ENCODE assay signal across 13 cellular contexts in the genomic region with DNA sequence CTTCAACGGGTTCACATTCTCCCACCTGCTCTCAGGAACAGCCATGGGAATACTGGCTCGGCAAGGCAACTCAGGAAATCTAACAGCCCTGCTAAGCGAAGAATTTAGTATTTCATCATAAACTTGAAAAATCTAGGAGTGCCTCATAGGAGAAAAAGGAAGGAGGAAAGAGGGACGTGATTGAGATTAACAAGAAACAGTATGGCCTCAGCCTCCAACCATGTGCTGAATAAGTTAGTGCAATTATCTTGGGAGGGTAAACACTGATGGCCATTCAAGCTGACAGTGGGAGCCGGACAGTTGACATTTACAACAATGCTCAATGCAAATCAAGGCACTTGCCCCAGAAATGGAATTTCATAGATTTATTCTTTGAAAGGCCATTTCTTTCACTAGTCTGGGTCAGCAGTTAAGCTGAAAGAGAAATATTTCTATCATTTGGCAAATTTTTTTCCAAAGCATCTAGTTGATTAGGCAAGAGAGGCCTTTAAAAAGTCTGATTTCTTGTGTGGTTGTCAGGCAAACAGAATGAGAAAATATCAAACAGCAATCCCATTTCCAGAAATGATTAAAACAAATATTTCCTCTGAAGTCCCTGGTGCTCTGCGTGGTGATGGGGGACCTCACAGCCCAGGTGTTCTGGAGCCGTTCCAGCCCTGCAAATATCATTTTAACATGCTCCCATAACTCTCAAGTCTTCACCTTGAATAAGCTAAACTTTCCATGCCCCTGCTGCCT.
DNase-seq lines count a peak whose midpoint lies in the region; ATAC-seq and TF ChIP-seq lines count a peak whose summit lies in the region.
"Had no signal": no experiment of that assay in that cellular context is flagged by ENCODE, and none has a peak within 500 bp of the region (broad histone marks: within the 10 kb centered on the region; RNA-seq: fewer than 3 reads in every experiment).

No MANE protein-coding gene starts in this region.

- RAD21 ChIA-PET in HCT116 (lab: Charles Lee; ENCODE audit: low non-redundant PET in 1 of 2, low total read pairs in 2 of 2, uncharacterized antibody in 2 of 2, unreplicated experiment in 2 of 2) = no interaction called here

- H3K4me3 ChIP-seq in HCT116 (replicated peaks in 1 of 2; ENCODE audit: low read depth in 1 of 2, low read length in 2 of 2) = no peak overlapping the region
- H3K4me3 ChIP-seq in fibroblast of pulmonary artery (replicated peaks; ENCODE audit: low read depth, low read length) = no peak overlapping the region
- H3K4me3 ChIP-seq: Peyer's patch had no signal

- no peak overlapping the region for H3K4me3 Mint-ChIP-seq in stimulated activated naive CD8-positive, alpha-beta T cell treated with anti-CD3 and anti-CD28 coated beads, Interleukin-15, amount 100 ng/mL, for 72 hours
- H3K4me3 Mint-ChIP-seq: activated CD4-positive, alpha-beta T cell treated with anti-CD3 and anti-CD28 coated beads, Interleukin-2, amount 10 ng/mL, durations not matched to agents 24 days and 14 days; CD4-positive, alpha-beta T cell; T-helper 2 cell treated with Interferon-gamma antibody and Interleukin-4, amounts not matched to agents 5 μg/mL and 100 μg/mL, for 36 hours had no signal

- H3K27ac Mint-ChIP-seq in stimulated activated naive CD8-positive, alpha-beta T cell treated with anti-CD3 and anti-CD28 coated beads, Interleukin-15, amount 100 ng/mL, for 72 hours = no peak overlapping the region
- H3K27ac Mint-ChIP-seq: activated CD4-positive, alpha-beta T cell treated with anti-CD3 and anti-CD28 coated beads, Interleukin-2, amount 10 ng/mL, durations not matched to agents 24 days and 14 days; CD4-positive, alpha-beta T cell; T-helper 2 cell treated with Interferon-gamma antibody and Interleukin-4, amounts not matched to agents 5 μg/mL and 100 μg/mL, for 36 hours had no signal

- H3K36me3 ChIP-seq in HCT116 (ENCODE audit: control insufficient read depth in 1 of 2, insufficient read depth in 2 of 2, low read length in 2 of 2) = no peaks in the 10 kb centered on the region
- H3K36me3 ChIP-seq: Peyer's patch had no signal

- BruUV-seq in HCT116 (replicated peaks; lab: Mats Ljungman, UMichigan) = no TSS peak

- ATAC-seq in HCT116 (no peak), sciatic nerve (peak; percentile 44)
- no peak for ATAC-seq in stimulated activated naive CD8-positive, alpha-beta T cell treated with anti-CD3 and anti-CD28 coated beads, Interleukin-15, amount 100 ng/mL, for 72 hours

- peak overlapping the region; percentile 25 for H3K9ac ChIP-seq in HCT116 (ENCODE audit: low read length)

- H3K4me1 ChIP-seq in HCT116 (ENCODE audit: control insufficient read depth in 1 of 2, insufficient read depth in 2 of 2, low read length in 2 of 2) = peaks cover 35 to 62% of the 10 kb centered on the region in 2 experiments
- H3K4me1 ChIP-seq: Peyer's patch had no signal

- H3K27ac ChIP-seq in HCT116 (ENCODE audit: low read depth, low read length) = peak overlapping the region; percentile 93

- no peak overlapping the region for H2AFZ ChIP-seq in HCT116 (ENCODE audit: low read depth, low read length, poor library complexity, severe bottlenecking)

- TF ChIP-seq POLR2A in HCT116 (IDR thresholded peaks at IDR 0.05; ENCODE audit: borderline replicate concordance, extremely low read depth, insufficient read depth, insufficient read length) = no peak

- DNase-seq in HCT116 (ENCODE audit: low read depth, low spot score) (no peak), NCI-H774 (lab: John Stamatoyannopoulos, UW) (peak; percentile 65), fibroblast of pulmonary artery (ENCODE audit: low read depth) (peak; percentile 49), sciatic nerve (ENCODE audit: low spot score) (no peak), GM19238 (ENCODE audit: insufficient read length, low spot score) (no peak)
- no peak for DNase-seq in activated CD4-positive, alpha-beta T cell treated with anti-CD3 and anti-CD28 coated beads, Interleukin-2, amount 50 U/mL, for 1 hour
- no peak for DNase-seq in stimulated activated naive CD8-positive, alpha-beta T cell treated with anti-CD3 and anti-CD28 coated beads, Interleukin-15, amount 100 ng/mL, for 72 hours
- DNase-seq: activated CD4-positive, alpha-beta T cell treated with anti-CD3 and anti-CD28 coated beads, Interleukin-2, amount 10 ng/mL, durations not matched to agents 24 days and 14 days; activated effector memory CD4-positive, alpha-beta T cell treated with Interleukin-2 at 50 U/mL for 16 hours; CD4-positive, alpha-beta T cell; KG1 had no signal

- TF ChIP-seq RAD21 in HCT116 (IDR thresholded peaks at IDR 0.05; ENCODE audit: low read depth) = no peak

- POLR2A ChIA-PET in HCT116 (lab: Charles Lee) = no interaction called here

- no peaks in the 10 kb centered on the region for H4K20me1 ChIP-seq in HCT116 (ENCODE audit: insufficient read depth)

- H3K9me3 ChIP-seq in HCT116 (ENCODE audit: control insufficient read depth in 1 of 2, insufficient read depth in 1 of 2, low read depth in 1 of 2, low read length in 2 of 2) = no peaks in the 10 kb centered on the region
- H3K9me3 ChIP-seq: Peyer's patch had no signal

- H3K79me2 ChIP-seq in HCT116 (ENCODE audit: insufficient read depth, low read length) = no peaks in the 10 kb centered on the region

- H3K9me2 ChIP-seq in HCT116 (ENCODE audit: insufficient read depth) = no peaks in the 10 kb centered on the region

- peaks cover 29% of the 10 kb centered on the region for H3K4me1 Mint-ChIP-seq in stimulated activated naive CD8-positive, alpha-beta T cell treated with anti-CD3 and anti-CD28 coated beads, Interleukin-15, amount 100 ng/mL, for 72 hours

- 0 out of 2 replicates have a peak overlapping the region, but pooled peaks have one; percentile 49 for H3K4me2 ChIP-seq in HCT116 (ENCODE audit: low read length)

- peaks cover 0 to 6% of the 10 kb centered on the region in 2 donors for H3K9me3 Mint-ChIP-seq in stimulated activated naive CD8-positive, alpha-beta T cell treated with anti-CD3 and anti-CD28 coated beads, Interleukin-15, amount 100 ng/mL, for 72 hours
- H3K9me3 Mint-ChIP-seq: CD4-positive, alpha-beta T cell; T-helper 2 cell treated with Interferon-gamma antibody and Interleukin-4, amounts not matched to agents 5 μg/mL and 100 μg/mL, for 36 hours had no signal

- CTCF ChIA-PET in HCT116 (lab: Charles Lee) = no interaction called here

- no peak for TF ChIP-seq CTCF in HCT116 (IDR thresholded peaks at IDR 0.05 in 2 of 3, conservative IDR thresholded peaks at IDR 0.05 in 1 of 3; ENCODE audit: borderline replicate concordance in 1 of 3, insufficient read depth in 1 of 3, low read depth in 2 of 3, low read length in 2 of 3)
- no peak for TF ChIP-seq CTCF in fibroblast of pulmonary artery (IDR thresholded peaks at IDR 0.05; ENCODE audit: low read length, missing control alignments)

- no peaks in the 10 kb centered on the region for H3K27me3 ChIP-seq in HCT116 (ENCODE audit: insufficient read depth, low read length)
- H3K27me3 ChIP-seq: Peyer's patch had no signal

- intact Hi-C loops in HCT116 (cut with micrococcal nuclease) = no loop called here
- intact Hi-C loops in sciatic nerve (cut with DNase I) = no loop called here

- H3K27me3 Mint-ChIP-seq in stimulated activated naive CD8-positive, alpha-beta T cell treated with anti-CD3 and anti-CD28 coated beads, Interleukin-15, amount 100 ng/mL, for 72 hours = peaks cover 25% of the 10 kb centered on the region
- H3K27me3 Mint-ChIP-seq: CD4-positive, alpha-beta T cell had no signal

TF ChIP-seq in HCT116, 20 proteins besides CTCF, POLR2A, EP300 and RAD21:
- TF ChIP-seq EZH2 (IDR thresholded peaks at IDR 0.05) (no peak), SP1 (IDR thresholded peaks at IDR 0.05; ENCODE audit: low read depth) (no peak), TCF7L2 (IDR thresholded peaks at IDR 0.05; ENCODE audit: borderline replicate concordance, extremely low read depth, insufficient read depth, insufficient read length) (peak; percentile 28)
- TF ChIP-seq, protein P1, sequence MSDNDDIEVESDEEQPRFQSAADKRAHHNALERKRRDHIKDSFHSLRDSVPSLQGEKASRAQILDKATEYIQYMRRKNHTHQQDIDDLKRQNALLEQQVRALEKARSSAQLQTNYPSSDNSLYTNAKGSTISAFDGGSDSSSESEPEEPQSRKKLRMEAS (IDR thresholded peaks at IDR 0.05) = no peak
TF ChIP-seq in HCT116: peak in this region for 1.

Comparison
In these comparisons a context has a peak if more than half of its experiments do, and no peak if none do; other contexts are left out.
1. DNase-seq: peak in NCI-H774 (single experiment) and fibroblast of pulmonary artery (single experiment); none in HCT116 (single experiment), sciatic nerve (single experiment), GM19238 (single experiment), activated CD4-positive, alpha-beta T cell treated with anti-CD3 and anti-CD28 coated beads, Interleukin-2, amount 50 U/mL, for 1 hour (single experiment) and stimulated activated naive CD8-positive, alpha-beta T cell treated with anti-CD3 and anti-CD28 coated beads, Interleukin-15, amount 100 ng/mL, for 72 hours (0 of 2).